20 cellular contexts compared by ENCODE assay signal in the genomic region with DNA sequence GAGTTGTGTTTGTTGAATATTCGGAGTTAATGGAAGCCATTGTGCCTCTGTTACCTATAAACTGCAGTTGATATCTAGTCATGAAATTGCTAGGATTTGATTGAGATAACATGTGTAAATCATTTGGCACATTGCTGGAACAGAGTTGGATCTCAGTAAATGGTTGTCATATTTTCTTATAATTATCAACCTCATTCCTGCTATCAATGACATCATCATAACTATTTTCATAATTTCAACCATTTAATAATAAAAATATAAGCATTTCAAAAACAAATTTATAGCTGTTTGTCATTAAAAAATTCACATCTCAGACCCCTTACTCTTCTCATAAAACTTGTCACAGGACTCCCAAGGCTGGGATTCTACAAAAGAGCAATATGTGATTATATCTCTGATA.
DNase-seq lines count a peak whose midpoint lies in the region; ATAC-seq, FAIRE-seq and TF ChIP-seq lines count a peak whose summit lies in the region.
"Had no signal": no experiment of that assay in that cellular context is flagged by ENCODE, and none has a peak within 500 bp of the region (broad histone marks: within the 10 kb centered on the region; RNA-seq: fewer than 3 reads in every experiment).

No MANE protein-coding gene starts in this region.

- ATAC-seq in GM12878 (no peak), GM19351 (IDR thresholded peaks at IDR 0.05; ENCODE audit: unreplicated experiment) (no peak)

- H3K4me1 ChIP-seq in GM12878 (ENCODE audit: control insufficient read depth, insufficient read depth, low read length) = no peaks in the 10 kb centered on the region
- peaks cover 0 to 25% (median 9%) of the 10 kb centered on the region in 5 donors for H3K4me1 ChIP-seq in subcutaneous abdominal adipose tissue (ENCODE audit: control insufficient read depth in 5 of 5, insufficient read depth in 5 of 5, low read length in 5 of 5)
- H3K4me1 ChIP-seq: BE2C, BLaER1 had no signal

- no peak overlapping the region for H2AFZ ChIP-seq in GM12878 (ENCODE audit: control insufficient read depth, low read depth, low read length)

- DNase-seq in D721Med (ENCODE audit: insufficient read length, low spot score) (no peak), GM12878 (ENCODE audit: low read depth, low spot score) (no peak), G401 (ENCODE audit: low spot score) (no peak)
- DNase-seq in central memory CD4-positive, alpha-beta T cell = no peak
- DNase-seq: 8988T; ACHN; BE2C; C1 segment of cervical spinal cord; CD4-positive, alpha-beta memory T cell; CD4-positive, CD25-positive, alpha-beta regulatory T cell; CD8-positive, alpha-beta memory T cell; COR-L47; DMS79 treated with DMSO at 0.1 percent for 48 hours; GDM1 had no signal

- H3K9ac ChIP-seq in GM12878 (ENCODE audit: control insufficient read depth, insufficient read depth, low read length) = no peak overlapping the region
- peak overlapping the region in 1 of 5 donors; percentile 57 for H3K9ac ChIP-seq in subcutaneous abdominal adipose tissue (ENCODE audit: low read length in 5 of 5)
- H3K9ac ChIP-seq: BLaER1 had no signal

- H3K9me3 ChIP-seq in GM12878 (replicated peaks; ENCODE audit: control insufficient read depth, insufficient read depth, low read length) = no peaks in the 10 kb centered on the region
- H3K9me3 ChIP-seq in subcutaneous abdominal adipose tissue (ENCODE audit: control insufficient read depth in 5 of 5, low read length in 5 of 5) = no peaks in the 10 kb centered on the region
- H3K9me3 ChIP-seq: BE2C, BLaER1 had no signal

- SMC1A ChIA-PET in GM12878 (lab: Charles Lee; ENCODE audit: uncharacterized antibody, unreplicated experiment) = interaction anchor here (0.8 kb wide), 1 partner anchor 10 kb away, joined by 3 read pairs; no protein-coding TSS in a partner anchor

- RAD21 ChIA-PET in GM12878 (lab: Charles Lee; ENCODE audit: unreplicated experiment) = no interaction called here

- in situ Hi-C loops in GM12878 (cut with MboI) (no loop called here), G401 (cut with HindIII; ENCODE audit: low sequenced_read_pairs) (no loop called here)

- H3K36me3 ChIP-seq in GM12878 (ENCODE audit: control insufficient read depth in 2 of 2, insufficient read depth in 2 of 2, low read length in 1 of 2) (no peaks in the 10 kb centered on the region), subcutaneous abdominal adipose tissue (ENCODE audit: control insufficient read depth in 5 of 5, insufficient read depth in 5 of 5, low read length in 5 of 5) (no peaks in the 10 kb centered on the region)
- H3K36me3 ChIP-seq: BE2C, BLaER1 had no signal

- TF ChIP-seq CTCF in D721Med (IDR thresholded peaks at IDR 0.05; ENCODE audit: insufficient read depth, missing control alignments) (no peak), GM12878 (IDR thresholded peaks at IDR 0.05 in 2 of 3, conservative IDR thresholded peaks at IDR 0.05 in 1 of 3; ENCODE audit: control insufficient read depth in 2 of 3, extremely low read depth in 1 of 3, insufficient read depth in 1 of 3, low read depth in 3 of 3, low read length in 3 of 3) (no peak)

- WGBS in GM12878 (ENCODE audit: insufficient coverage, insufficient replicate concordance, low lambda C conversion rate, missing lambda C conversion rate) = 0% methylated on average over 1 of the region's 1 CpG

- H3K4me3 ChIP-seq in GM12878 (no peak overlapping the region), subcutaneous abdominal adipose tissue (ENCODE audit: low read depth in 1 of 5, low read length in 5 of 5) (no peak overlapping the region)
- H3K4me3 ChIP-seq: BLaER1 had no signal

- POLR2A ChIA-PET in GM12878 (lab: Charles Lee) = no interaction called here

- H3K4me2 ChIP-seq in GM12878 (ENCODE audit: control insufficient read depth, insufficient read depth) = no peak overlapping the region
- H3K4me2 ChIP-seq: BLaER1 had no signal

- H3K27me3 ChIP-seq in GM12878 (replicated peaks in 1 of 2; ENCODE audit: control insufficient read depth in 2 of 2, insufficient read depth in 2 of 2, low read length in 1 of 2) (no peaks in the 10 kb centered on the region), subcutaneous abdominal adipose tissue (ENCODE audit: control insufficient read depth in 5 of 5, insufficient read depth in 4 of 5, low read length in 5 of 5) (no peaks in the 10 kb centered on the region)
- H3K27me3 ChIP-seq: BE2C, BLaER1 had no signal

- H3K79me2 ChIP-seq in GM12878 (ENCODE audit: control insufficient read depth, insufficient read depth, low read length) = no peaks in the 10 kb centered on the region

- TF ChIP-seq RAD21 in GM12878 (IDR thresholded peaks at IDR 0.05; ENCODE audit: insufficient read depth, low read depth, low read length) = no peak

- no peak for TF ChIP-seq POLR2A in GM12878 (IDR thresholded peaks at IDR 0.05; ENCODE audit: low read depth, low read length)

- CTCF ChIA-PET in GM12878 (lab: Yijun Ruan, JAX) = no interaction called here

- intact Hi-C loops in GM12878 (cut with micrococcal nuclease; ENCODE audit: unreplicated experiment) = no loop called here

- H3K27ac ChIP-seq in GM12878 (ENCODE audit: control insufficient read depth, insufficient read depth) = no peak overlapping the region
- peak overlapping the region; percentile 58 for H3K27ac ChIP-seq in subcutaneous abdominal adipose tissue (ENCODE audit: low read depth, low read length)
- H3K27ac ChIP-seq: BLaER1 had no signal

- FAIRE-seq in D721Med (lab: Jason Lieb, UNC) = peak; percentile 11
- no peak for FAIRE-seq in GM12878 (lab: Jason Lieb, UNC)
- FAIRE-seq: A204.1, GM12891, GM19239 had no signal

- no peaks in the 10 kb centered on the region for H4K20me1 ChIP-seq in GM12878 (ENCODE audit: control insufficient read depth, insufficient read depth)
- H4K20me1 ChIP-seq: BLaER1 had no signal

- BruUV-seq in GM12878 (replicated peaks; lab: Mats Ljungman, UMichigan) = no TSS peak

- no peak for TF ChIP-seq EP300 in GM12878 (IDR thresholded peaks at IDR 0.05; ENCODE audit: borderline replicate concordance in 1 of 2, control insufficient read depth in 1 of 2, low read depth in 2 of 2, low read length in 2 of 2)

TF ChIP-seq in GM12878, 131 proteins besides CTCF, POLR2A, EP300 and RAD21:
- TF ChIP-seq ATF7 (IDR thresholded peaks at IDR 0.05; ENCODE audit: low read depth) (0 out of 2 replicates have a peak, but pooled peaks have one; percentile 17), CHD4 (IDR thresholded peaks at IDR 0.05) (no peak), BACH1 (IDR thresholded peaks at IDR 0.05; ENCODE audit: borderline replicate concordance) (no peak), SIN3A (IDR thresholded peaks at IDR 0.05; ENCODE audit: low read depth, low read length) (no peak), EED (IDR thresholded peaks at IDR 0.05; ENCODE audit: low read depth) (no peak)
